1 cellular context compared by ENCODE assay signal in the genomic region with DNA sequence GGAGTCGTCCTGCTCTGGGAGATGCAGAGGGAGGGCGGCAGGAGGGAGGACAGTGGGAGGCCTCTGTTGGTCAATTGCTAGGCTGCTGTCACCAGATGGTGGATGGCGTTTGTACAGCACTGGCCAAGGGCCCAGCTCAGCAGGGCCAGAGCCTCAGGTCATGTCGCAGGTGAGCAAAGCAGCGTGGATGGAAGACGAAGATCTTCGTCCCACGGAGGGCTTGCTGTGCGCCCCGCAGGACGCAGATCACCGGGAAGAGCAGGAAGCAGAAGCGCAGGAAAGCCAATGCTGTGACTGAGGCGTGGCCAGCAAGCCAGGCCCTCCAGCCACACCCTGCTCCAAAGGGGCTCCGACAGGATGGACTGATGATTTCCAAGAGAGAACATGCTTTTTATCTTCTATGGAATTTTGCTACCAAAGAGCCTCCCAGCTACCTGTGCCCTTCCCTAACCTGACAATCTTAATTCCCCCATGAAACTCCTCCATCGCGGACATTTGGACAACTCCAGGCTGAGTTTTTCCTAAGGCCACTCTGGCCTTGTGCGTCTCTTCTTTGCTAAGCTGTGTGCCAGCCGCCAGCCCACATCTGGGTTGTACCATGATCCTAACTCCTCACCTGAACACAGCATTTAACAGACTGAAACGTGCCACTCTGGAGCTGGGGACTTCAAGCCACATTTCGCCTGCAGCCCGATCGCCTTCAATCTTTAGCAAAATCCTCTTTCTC.
TF ChIP-seq lines count a peak whose summit lies in the region.

No MANE protein-coding gene starts in this region.

TF ChIP-seq in HepG2, 621 proteins besides CTCF, POLR2A, EP300 and RAD21 (continued from another document and continues in another):
- TF ChIP-seq, protein P1, sequence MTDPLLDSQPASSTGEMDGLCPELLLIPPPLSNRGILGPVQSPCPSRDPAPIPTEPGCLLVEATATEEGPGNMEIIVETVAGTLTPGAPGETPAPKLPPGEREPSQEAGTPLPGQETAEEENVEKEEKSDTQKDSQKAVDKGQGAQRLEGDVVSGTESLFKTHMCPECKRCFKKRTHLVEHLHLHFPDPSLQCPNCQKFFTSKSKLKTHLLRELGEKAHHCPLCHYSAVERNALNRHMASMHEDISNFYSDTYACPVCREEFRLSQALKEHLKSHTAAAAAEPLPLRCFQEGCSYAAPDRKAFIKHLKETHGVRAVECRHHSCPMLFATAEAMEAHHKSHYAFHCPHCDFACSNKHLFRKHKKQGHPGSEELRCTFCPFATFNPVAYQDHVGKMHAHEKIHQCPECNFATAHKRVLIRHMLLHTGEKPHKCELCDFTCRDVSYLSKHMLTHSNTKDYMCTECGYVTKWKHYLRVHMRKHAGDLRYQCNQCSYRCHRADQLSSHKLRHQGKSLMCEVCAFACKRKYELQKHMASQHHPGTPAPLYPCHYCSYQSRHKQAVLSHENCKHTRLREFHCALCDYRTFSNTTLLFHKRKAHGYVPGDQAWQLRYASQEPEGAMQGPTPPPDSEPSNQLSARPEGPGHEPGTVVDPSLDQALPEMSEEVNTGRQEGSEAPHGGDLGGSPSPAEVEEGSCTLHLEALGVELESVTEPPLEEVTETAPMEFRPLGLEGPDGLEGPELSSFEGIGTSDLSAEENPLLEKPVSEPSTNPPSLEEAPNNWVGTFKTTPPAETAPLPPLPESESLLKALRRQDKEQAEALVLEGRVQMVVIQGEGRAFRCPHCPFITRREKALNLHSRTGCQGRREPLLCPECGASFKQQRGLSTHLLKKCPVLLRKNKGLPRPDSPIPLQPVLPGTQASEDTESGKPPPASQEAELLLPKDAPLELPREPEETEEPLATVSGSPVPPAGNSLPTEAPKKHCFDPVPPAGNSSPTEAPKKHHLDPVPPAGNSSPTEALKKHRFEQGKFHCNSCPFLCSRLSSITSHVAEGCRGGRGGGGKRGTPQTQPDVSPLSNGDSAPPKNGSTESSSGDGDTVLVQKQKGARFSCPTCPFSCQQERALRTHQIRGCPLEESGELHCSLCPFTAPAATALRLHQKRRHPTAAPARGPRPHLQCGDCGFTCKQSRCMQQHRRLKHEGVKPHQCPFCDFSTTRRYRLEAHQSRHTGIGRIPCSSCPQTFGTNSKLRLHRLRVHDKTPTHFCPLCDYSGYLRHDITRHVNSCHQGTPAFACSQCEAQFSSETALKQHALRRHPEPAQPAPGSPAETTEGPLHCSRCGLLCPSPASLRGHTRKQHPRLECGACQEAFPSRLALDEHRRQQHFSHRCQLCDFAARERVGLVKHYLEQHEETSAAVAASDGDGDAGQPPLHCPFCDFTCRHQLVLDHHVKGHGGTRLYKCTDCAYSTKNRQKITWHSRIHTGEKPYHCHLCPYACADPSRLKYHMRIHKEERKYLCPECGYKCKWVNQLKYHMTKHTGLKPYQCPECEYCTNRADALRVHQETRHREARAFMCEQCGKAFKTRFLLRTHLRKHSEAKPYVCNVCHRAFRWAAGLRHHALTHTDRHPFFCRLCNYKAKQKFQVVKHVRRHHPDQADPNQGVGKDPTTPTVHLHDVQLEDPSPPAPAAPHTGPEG (CRISPR knock-in tag; IDR thresholded peaks at IDR 0.05), result no peak
- TF ChIP-seq, protein P2, sequence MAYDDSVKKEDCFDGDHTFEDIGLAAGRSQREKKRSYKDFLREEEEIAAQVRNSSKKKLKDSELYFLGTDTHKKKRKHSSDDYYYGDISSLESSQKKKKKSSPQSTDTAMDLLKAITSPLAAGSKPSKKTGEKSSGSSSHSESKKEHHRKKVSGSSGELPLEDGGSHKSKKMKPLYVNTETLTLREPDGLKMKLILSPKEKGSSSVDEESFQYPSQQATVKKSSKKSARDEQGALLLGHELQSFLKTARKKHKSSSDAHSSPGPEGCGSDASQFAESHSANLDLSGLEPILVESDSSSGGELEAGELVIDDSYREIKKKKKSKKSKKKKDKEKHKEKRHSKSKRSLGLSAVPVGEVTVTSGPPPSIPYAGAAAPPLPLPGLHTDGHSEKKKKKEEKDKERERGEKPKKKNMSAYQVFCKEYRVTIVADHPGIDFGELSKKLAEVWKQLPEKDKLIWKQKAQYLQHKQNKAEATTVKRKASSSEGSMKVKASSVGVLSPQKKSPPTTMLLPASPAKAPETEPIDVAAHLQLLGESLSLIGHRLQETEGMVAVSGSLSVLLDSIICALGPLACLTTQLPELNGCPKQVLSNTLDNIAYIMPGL (CRISPR knock-in tag; IDR thresholded peaks at IDR 0.05; ENCODE audit: borderline replicate concordance in 1 of 2, low read depth in 1 of 2), result 0 out of 4 replicates have a peak, but pooled peaks of 1 of the 2 experiments have one; percentile 12
- TF ChIP-seq, protein P3, sequence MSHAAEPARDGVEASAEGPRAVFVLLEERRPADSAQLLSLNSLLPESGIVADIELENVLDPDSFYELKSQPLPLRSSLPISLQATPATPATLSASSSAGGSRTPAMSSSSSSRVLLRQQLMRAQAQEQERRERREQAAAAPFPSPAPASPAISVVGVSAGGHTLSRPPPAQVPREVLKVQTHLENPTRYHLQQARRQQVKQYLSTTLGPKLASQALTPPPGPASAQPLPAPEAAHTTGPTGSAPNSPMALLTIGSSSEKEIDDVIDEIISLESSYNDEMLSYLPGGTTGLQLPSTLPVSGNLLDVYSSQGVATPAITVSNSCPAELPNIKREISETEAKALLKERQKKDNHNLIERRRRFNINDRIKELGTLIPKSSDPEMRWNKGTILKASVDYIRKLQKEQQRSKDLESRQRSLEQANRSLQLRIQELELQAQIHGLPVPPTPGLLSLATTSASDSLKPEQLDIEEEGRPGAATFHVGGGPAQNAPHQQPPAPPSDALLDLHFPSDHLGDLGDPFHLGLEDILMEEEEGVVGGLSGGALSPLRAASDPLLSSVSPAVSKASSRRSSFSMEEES (CRISPR knock-in tag; IDR thresholded peaks at IDR 0.05), result no peak
- TF ChIP-seq IKZF1 (IDR thresholded peaks at IDR 0.05) (no peak), BHLHE40 (IDR thresholded peaks at IDR 0.05; ENCODE audit: low read length) (no peak), TEAD3 (CRISPR knock-in tag; optimal IDR thresholded peaks at IDR 0.05; ENCODE audit: borderline replicate concordance) (peak; percentile 14), ZNF101 (CRISPR knock-in tag; IDR thresholded peaks at IDR 0.05; ENCODE audit: borderline replicate concordance, low read depth) (no peak), MAFK (conservative IDR thresholded peaks at IDR 0.05 in 1 of 2, IDR thresholded peaks at IDR 0.05 in 1 of 2; ENCODE audit: low read length in 2 of 2) (no peak), FOXO1 (CRISPR knock-in tag; IDR thresholded peaks at IDR 0.05) (0 out of 2 replicates have a peak, but pooled peaks have one; percentile 15), MTA1 (CRISPR knock-in tag; IDR thresholded peaks at IDR 0.05; ENCODE audit: borderline replicate concordance) (peak; percentile 59; the same call in 1 of the 2 replicates), ZNF317 (CRISPR knock-in tag; IDR thresholded peaks at IDR 0.05) (peak; percentile 97), PTBP1 (IDR thresholded peaks at IDR 0.05; ENCODE audit: low read depth, low read length, poor library complexity, severe bottlenecking) (no peak), ZNF776 (CRISPR knock-in tag; IDR thresholded peaks at IDR 0.05) (0 out of 2 replicates have a peak, but pooled peaks have one; percentile 23), RXRB (CRISPR knock-in tag; IDR thresholded peaks at IDR 0.05; ENCODE audit: borderline replicate concordance) (no peak), ZMYM2 (CRISPR knock-in tag; IDR thresholded peaks at IDR 0.05) (0 out of 2 replicates have a peak, but pooled peaks have one; percentile 8), ZFX (CRISPR knock-in tag; IDR thresholded peaks at IDR 0.05; ENCODE audit: low read depth) (peak; percentile 54), ZNF431 (CRISPR knock-in tag; IDR thresholded peaks at IDR 0.05; ENCODE audit: borderline replicate concordance, low read depth) (no peak), ZNF263 (CRISPR knock-in tag; IDR thresholded peaks at IDR 0.05) (peak; percentile 58; the same call in 1 of the 2 replicates), ZSCAN30 (CRISPR knock-in tag; IDR thresholded peaks at IDR 0.05) (0 out of 2 replicates have a peak, but pooled peaks have one; percentile 57), ZNF550 (CRISPR knock-in tag; IDR thresholded peaks at IDR 0.05; ENCODE audit: borderline replicate concordance) (0 out of 2 replicates have a peak, but pooled peaks have one; percentile 53)
- TF ChIP-seq, protein P4, sequence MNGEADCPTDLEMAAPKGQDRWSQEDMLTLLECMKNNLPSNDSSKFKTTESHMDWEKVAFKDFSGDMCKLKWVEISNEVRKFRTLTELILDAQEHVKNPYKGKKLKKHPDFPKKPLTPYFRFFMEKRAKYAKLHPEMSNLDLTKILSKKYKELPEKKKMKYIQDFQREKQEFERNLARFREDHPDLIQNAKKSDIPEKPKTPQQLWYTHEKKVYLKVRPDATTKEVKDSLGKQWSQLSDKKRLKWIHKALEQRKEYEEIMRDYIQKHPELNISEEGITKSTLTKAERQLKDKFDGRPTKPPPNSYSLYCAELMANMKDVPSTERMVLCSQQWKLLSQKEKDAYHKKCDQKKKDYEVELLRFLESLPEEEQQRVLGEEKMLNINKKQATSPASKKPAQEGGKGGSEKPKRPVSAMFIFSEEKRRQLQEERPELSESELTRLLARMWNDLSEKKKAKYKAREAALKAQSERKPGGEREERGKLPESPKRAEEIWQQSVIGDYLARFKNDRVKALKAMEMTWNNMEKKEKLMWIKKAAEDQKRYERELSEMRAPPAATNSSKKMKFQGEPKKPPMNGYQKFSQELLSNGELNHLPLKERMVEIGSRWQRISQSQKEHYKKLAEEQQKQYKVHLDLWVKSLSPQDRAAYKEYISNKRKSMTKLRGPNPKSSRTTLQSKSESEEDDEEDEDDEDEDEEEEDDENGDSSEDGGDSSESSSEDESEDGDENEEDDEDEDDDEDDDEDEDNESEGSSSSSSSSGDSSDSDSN (CRISPR knock-in tag; IDR thresholded peaks at IDR 0.05), result peak; percentile 22; the same call in 1 of the 2 replicates
- TF ChIP-seq, protein P5, sequence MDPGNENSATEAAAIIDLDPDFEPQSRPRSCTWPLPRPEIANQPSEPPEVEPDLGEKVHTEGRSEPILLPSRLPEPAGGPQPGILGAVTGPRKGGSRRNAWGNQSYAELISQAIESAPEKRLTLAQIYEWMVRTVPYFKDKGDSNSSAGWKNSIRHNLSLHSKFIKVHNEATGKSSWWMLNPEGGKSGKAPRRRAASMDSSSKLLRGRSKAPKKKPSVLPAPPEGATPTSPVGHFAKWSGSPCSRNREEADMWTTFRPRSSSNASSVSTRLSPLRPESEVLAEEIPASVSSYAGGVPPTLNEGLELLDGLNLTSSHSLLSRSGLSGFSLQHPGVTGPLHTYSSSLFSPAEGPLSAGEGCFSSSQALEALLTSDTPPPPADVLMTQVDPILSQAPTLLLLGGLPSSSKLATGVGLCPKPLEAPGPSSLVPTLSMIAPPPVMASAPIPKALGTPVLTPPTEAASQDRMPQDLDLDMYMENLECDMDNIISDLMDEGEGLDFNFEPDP (CRISPR knock-in tag; conservative IDR thresholded peaks at IDR 0.05), result 0 out of 2 replicates have a peak, but pooled peaks have one; percentile 50
- TF ChIP-seq, protein P6, sequence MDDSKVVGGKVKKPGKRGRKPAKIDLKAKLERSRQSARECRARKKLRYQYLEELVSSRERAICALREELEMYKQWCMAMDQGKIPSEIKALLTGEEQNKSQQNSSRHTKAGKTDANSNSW (CRISPR knock-in tag; IDR thresholded peaks at IDR 0.05; ENCODE audit: borderline replicate concordance), result no peak
- TF ChIP-seq, protein P7, sequence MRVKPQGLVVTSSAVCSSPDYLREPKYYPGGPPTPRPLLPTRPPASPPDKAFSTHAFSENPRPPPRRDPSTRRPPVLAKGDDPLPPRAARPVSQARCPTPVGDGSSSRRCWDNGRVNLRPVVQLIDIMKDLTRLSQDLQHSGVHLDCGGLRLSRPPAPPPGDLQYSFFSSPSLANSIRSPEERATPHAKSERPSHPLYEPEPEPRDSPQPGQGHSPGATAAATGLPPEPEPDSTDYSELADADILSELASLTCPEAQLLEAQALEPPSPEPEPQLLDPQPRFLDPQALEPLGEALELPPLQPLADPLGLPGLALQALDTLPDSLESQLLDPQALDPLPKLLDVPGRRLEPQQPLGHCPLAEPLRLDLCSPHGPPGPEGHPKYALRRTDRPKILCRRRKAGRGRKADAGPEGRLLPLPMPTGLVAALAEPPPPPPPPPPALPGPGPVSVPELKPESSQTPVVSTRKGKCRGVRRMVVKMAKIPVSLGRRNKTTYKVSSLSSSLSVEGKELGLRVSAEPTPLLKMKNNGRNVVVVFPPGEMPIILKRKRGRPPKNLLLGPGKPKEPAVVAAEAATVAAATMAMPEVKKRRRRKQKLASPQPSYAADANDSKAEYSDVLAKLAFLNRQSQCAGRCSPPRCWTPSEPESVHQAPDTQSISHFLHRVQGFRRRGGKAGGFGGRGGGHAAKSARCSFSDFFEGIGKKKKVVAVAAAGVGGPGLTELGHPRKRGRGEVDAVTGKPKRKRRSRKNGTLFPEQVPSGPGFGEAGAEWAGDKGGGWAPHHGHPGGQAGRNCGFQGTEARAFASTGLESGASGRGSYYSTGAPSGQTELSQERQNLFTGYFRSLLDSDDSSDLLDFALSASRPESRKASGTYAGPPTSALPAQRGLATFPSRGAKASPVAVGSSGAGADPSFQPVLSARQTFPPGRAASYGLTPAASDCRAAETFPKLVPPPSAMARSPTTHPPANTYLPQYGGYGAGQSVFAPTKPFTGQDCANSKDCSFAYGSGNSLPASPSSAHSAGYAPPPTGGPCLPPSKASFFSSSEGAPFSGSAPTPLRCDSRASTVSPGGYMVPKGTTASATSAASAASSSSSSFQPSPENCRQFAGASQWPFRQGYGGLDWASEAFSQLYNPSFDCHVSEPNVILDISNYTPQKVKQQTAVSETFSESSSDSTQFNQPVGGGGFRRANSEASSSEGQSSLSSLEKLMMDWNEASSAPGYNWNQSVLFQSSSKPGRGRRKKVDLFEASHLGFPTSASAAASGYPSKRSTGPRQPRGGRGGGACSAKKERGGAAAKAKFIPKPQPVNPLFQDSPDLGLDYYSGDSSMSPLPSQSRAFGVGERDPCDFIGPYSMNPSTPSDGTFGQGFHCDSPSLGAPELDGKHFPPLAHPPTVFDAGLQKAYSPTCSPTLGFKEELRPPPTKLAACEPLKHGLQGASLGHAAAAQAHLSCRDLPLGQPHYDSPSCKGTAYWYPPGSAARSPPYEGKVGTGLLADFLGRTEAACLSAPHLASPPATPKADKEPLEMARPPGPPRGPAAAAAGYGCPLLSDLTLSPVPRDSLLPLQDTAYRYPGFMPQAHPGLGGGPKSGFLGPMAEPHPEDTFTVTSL (CRISPR knock-in tag; IDR thresholded peaks at IDR 0.05; ENCODE audit: borderline replicate concordance), result peak; percentile 7; the same call in 1 of the 2 replicates
- TF ChIP-seq, protein P8, sequence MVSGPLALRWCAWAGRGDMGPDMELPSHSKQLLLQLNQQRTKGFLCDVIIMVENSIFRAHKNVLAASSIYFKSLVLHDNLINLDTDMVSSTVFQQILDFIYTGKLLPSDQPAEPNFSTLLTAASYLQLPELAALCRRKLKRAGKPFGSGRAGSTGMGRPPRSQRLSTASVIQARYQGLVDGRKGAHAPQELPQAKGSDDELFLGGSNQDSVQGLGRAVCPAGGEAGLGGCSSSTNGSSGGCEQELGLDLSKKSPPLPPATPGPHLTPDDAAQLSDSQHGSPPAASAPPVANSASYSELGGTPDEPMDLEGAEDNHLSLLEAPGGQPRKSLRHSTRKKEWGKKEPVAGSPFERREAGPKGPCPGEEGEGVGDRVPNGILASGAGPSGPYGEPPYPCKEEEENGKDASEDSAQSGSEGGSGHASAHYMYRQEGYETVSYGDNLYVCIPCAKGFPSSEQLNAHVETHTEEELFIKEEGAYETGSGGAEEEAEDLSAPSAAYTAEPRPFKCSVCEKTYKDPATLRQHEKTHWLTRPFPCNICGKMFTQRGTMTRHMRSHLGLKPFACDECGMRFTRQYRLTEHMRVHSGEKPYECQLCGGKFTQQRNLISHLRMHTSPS (CRISPR knock-in tag; IDR thresholded peaks at IDR 0.05; ENCODE audit: low read depth), result no peak
- TF ChIP-seq, protein P9, sequence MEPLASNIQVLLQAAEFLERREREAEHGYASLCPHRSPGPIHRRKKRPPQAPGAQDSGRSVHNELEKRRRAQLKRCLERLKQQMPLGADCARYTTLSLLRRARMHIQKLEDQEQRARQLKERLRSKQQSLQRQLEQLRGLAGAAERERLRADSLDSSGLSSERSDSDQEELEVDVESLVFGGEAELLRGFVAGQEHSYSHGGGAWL (CRISPR knock-in tag; IDR thresholded peaks at IDR 0.05), result 0 out of 2 replicates have a peak, but pooled peaks have one; percentile 18
